ENCODE assay signal across 1 cellular context in the genomic region with DNA sequence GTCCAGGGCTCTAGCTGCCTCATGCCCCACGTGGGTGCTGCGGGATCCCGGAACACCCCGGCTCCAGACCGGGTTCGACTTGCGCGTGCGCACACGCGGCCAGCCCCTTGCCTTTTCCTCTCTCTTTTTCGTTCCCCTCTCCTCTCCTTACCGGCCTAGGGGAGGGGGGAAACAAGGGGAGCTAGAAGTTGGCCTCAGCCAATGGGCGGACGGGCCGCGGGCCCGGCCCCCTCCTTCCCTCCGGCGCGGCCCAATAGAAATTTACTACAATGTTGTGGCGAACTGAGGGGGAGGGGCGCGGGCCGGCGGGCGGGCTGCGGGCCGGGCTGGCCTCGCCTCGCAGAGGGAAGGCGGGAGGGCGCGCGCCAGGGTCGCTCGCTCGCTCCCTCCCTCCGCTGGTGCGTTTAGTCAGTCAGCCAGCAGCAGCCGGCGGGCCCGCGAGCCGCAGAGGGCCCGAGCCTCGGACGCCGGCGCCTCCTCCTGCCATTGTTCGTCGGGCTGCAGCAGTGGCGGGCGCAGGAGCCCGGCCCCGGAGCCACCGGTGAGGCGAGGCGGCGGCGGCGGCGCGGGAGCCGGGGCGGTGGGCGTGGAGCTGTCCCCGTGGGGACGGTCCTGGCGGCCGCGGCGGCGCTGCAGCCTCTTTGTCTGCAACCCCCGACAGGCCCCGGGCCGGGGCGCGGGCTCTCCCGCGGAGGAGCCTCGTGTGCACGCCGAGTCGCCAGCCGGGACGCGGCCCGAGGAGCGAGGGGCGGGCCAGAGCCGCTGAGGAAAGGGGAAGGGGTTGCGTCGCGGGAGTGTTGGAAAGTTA.
TF ChIP-seq lines count a peak whose summit lies in the region.

Gene EPB41, plus strand, starts transcription at position 342 of the 808 bp plus-strand sequence. CDS start 72,869 bp downstream, outside the sequence.

TF ChIP-seq in HepG2, 621 proteins besides CTCF, POLR2A, EP300 and RAD21 (continued from another document):
- TF ChIP-seq ZNF800 (CRISPR knock-in tag; IDR thresholded peaks at IDR 0.05): 0 out of 2 replicates have a peak, but pooled peaks have one; percentile 10
- 0 out of 2 replicates have a peak, but pooled peaks have one; percentile 24 for TF ChIP-seq THAP7 (CRISPR knock-in tag; IDR thresholded peaks at IDR 0.05)
- no peak for TF ChIP-seq RFXAP (CRISPR knock-in tag; IDR thresholded peaks at IDR 0.05; ENCODE audit: borderline replicate concordance)
- TF ChIP-seq ZNF138 (CRISPR knock-in tag; IDR thresholded peaks at IDR 0.05; ENCODE audit: low read depth): peak; percentile 6; the same call in 1 of the 2 replicates
- no peak for TF ChIP-seq RARA (CRISPR knock-in tag; IDR thresholded peaks at IDR 0.05)
- TF ChIP-seq POLR2G (IDR thresholded peaks at IDR 0.05; ENCODE audit: low read depth, low read length): peak; percentile 64
- peak; percentile 46 for TF ChIP-seq YY1 (IDR thresholded peaks at IDR 0.05; ENCODE audit: insufficient read depth, insufficient replicate concordance, low read depth, low read length)
- TF ChIP-seq, protein P1, sequence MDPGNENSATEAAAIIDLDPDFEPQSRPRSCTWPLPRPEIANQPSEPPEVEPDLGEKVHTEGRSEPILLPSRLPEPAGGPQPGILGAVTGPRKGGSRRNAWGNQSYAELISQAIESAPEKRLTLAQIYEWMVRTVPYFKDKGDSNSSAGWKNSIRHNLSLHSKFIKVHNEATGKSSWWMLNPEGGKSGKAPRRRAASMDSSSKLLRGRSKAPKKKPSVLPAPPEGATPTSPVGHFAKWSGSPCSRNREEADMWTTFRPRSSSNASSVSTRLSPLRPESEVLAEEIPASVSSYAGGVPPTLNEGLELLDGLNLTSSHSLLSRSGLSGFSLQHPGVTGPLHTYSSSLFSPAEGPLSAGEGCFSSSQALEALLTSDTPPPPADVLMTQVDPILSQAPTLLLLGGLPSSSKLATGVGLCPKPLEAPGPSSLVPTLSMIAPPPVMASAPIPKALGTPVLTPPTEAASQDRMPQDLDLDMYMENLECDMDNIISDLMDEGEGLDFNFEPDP (CRISPR knock-in tag; conservative IDR thresholded peaks at IDR 0.05): no peak
- TF ChIP-seq ZNF790 (CRISPR knock-in tag; IDR thresholded peaks at IDR 0.05; ENCODE audit: borderline replicate concordance): peak; percentile 12; the same call in 1 of the 2 replicates
- TF ChIP-seq HDAC2 (CRISPR knock-in tag; IDR thresholded peaks at IDR 0.05): peak; percentile 51; the same call in 1 of the 2 replicates
- no peak for TF ChIP-seq ZFP1 (CRISPR knock-in tag; IDR thresholded peaks at IDR 0.05)
- no peak for TF ChIP-seq EED (CRISPR knock-in tag; IDR thresholded peaks at IDR 0.05)
- TF ChIP-seq TAF15 (IDR thresholded peaks at IDR 0.05; ENCODE audit: low read depth, low read length, poor library complexity, severe bottlenecking): peak; percentile 23
- no peak for TF ChIP-seq EHMT2 (IDR thresholded peaks at IDR 0.05; ENCODE audit: borderline replicate concordance, low read depth, low read length)
- TF ChIP-seq, protein P2, sequence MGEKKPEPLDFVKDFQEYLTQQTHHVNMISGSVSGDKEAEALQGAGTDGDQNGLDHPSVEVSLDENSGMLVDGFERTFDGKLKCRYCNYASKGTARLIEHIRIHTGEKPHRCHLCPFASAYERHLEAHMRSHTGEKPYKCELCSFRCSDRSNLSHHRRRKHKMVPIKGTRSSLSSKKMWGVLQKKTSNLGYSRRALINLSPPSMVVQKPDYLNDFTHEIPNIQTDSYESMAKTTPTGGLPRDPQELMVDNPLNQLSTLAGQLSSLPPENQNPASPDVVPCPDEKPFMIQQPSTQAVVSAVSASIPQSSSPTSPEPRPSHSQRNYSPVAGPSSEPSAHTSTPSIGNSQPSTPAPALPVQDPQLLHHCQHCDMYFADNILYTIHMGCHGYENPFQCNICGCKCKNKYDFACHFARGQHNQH (CRISPR knock-in tag; IDR thresholded peaks at IDR 0.05): peak; percentile 48; the same call in 1 of the 2 replicates
- TF ChIP-seq MYNN (CRISPR knock-in tag; IDR thresholded peaks at IDR 0.05; ENCODE audit: low read depth): no peak; the same call in 1 of the 2 replicates
- TF ChIP-seq SP1 (IDR thresholded peaks at IDR 0.05): no peak
- TF ChIP-seq SP1 (CRISPR knock-in tag; IDR thresholded peaks at IDR 0.05): peak; percentile 24; the same call in 1 of the 2 replicates
- peak; percentile 27; the same call in 1 of the 2 replicates for TF ChIP-seq ZNF350 (CRISPR knock-in tag; IDR thresholded peaks at IDR 0.05; ENCODE audit: borderline replicate concordance, low read depth)
- peak; percentile 68 for TF ChIP-seq MAZ (IDR thresholded peaks at IDR 0.05; ENCODE audit: borderline replicate concordance, low read depth, low read length)
- peak; percentile 70; the same call in 1 of the 2 replicates for TF ChIP-seq MAZ (CRISPR knock-in tag; IDR thresholded peaks at IDR 0.05; ENCODE audit: low read depth)
- TF ChIP-seq ZNF768 (CRISPR knock-in tag; IDR thresholded peaks at IDR 0.05): no peak
- TF ChIP-seq ZFY (CRISPR knock-in tag; IDR thresholded peaks at IDR 0.05): peak; percentile 75
- 0 out of 2 replicates have a peak, but pooled peaks have one; percentile 26 for TF ChIP-seq RNF2 (conservative IDR thresholded peaks at IDR 0.05; ENCODE audit: low read depth)
- TF ChIP-seq ESRRA (CRISPR knock-in tag; IDR thresholded peaks at IDR 0.05; ENCODE audit: low read depth): peak; percentile 57; the same call in 1 of the 2 replicates
- TF ChIP-seq SP2 (CRISPR knock-in tag; IDR thresholded peaks at IDR 0.05): peak; percentile 67
- TF ChIP-seq ZNF609 (CRISPR knock-in tag; IDR thresholded peaks at IDR 0.05; ENCODE audit: borderline replicate concordance): no peak
- TF ChIP-seq, protein P3, sequence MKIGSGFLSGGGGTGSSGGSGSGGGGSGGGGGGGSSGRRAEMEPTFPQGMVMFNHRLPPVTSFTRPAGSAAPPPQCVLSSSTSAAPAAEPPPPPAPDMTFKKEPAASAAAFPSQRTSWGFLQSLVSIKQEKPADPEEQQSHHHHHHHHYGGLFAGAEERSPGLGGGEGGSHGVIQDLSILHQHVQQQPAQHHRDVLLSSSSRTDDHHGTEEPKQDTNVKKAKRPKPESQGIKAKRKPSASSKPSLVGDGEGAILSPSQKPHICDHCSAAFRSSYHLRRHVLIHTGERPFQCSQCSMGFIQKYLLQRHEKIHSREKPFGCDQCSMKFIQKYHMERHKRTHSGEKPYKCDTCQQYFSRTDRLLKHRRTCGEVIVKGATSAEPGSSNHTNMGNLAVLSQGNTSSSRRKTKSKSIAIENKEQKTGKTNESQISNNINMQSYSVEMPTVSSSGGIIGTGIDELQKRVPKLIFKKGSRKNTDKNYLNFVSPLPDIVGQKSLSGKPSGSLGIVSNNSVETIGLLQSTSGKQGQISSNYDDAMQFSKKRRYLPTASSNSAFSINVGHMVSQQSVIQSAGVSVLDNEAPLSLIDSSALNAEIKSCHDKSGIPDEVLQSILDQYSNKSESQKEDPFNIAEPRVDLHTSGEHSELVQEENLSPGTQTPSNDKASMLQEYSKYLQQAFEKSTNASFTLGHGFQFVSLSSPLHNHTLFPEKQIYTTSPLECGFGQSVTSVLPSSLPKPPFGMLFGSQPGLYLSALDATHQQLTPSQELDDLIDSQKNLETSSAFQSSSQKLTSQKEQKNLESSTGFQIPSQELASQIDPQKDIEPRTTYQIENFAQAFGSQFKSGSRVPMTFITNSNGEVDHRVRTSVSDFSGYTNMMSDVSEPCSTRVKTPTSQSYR (CRISPR knock-in tag; IDR thresholded peaks at IDR 0.05; ENCODE audit: borderline replicate concordance): peak; percentile 90
- TF ChIP-seq MED13 (CRISPR knock-in tag; IDR thresholded peaks at IDR 0.05): 0 out of 2 replicates have a peak, but pooled peaks have one; percentile 57
- TF ChIP-seq ZNF614 (CRISPR knock-in tag; IDR thresholded peaks at IDR 0.05; ENCODE audit: borderline replicate concordance): 0 out of 2 replicates have a peak, but pooled peaks have one; percentile 41
- TF ChIP-seq SATB2 (CRISPR knock-in tag; IDR thresholded peaks at IDR 0.05): no peak
- no peak for TF ChIP-seq SP5 (CRISPR knock-in tag; IDR thresholded peaks at IDR 0.05; ENCODE audit: borderline replicate concordance, low read depth)
